In the genomic region with DNA sequence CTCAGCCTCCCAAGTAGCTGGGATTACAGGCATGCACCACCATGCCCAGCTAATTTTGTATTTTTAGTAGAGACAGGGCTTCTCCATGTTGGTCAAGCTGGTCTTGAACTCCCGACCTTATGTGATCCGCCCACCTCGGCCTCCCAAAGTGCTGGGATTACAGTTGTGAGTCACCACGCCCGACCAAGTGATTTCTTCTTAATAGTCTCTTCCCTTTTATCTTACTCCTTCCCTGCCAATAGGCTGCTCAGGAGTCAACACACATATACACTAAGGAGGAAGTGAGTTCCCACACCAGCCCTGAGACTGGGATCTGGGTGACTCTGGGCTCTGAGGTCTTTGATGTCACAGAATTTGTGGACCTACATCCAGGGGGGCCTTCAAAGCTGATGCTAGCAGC, we compare ENCODE assay signal across 3 cellular contexts. TPM values are rescaled to one million over a fixed set of nuclear protein-coding genes. Genes with fewer than 3 reads are reported as not detected.
"Had no signal": no experiment of that assay in that cellular context is flagged by ENCODE, and none has a peak within 500 bp of the region (broad histone marks: within the 10 kb centered on the region; RNA-seq: fewer than 3 reads in every experiment).

No MANE protein-coding gene starts in this region.

RNA-seq across cellular contexts. Expression of gene PMEL, which starts 37.5 kb away (rescaled TPM):
- total RNA-seq: frontal cortex; naive thymus-derived CD8-positive, alpha-beta T cell had no signal
- polyA plus RNA-seq: neural cell had no signal
